8 cellular contexts compared by ENCODE assay signal in the genomic region with DNA sequence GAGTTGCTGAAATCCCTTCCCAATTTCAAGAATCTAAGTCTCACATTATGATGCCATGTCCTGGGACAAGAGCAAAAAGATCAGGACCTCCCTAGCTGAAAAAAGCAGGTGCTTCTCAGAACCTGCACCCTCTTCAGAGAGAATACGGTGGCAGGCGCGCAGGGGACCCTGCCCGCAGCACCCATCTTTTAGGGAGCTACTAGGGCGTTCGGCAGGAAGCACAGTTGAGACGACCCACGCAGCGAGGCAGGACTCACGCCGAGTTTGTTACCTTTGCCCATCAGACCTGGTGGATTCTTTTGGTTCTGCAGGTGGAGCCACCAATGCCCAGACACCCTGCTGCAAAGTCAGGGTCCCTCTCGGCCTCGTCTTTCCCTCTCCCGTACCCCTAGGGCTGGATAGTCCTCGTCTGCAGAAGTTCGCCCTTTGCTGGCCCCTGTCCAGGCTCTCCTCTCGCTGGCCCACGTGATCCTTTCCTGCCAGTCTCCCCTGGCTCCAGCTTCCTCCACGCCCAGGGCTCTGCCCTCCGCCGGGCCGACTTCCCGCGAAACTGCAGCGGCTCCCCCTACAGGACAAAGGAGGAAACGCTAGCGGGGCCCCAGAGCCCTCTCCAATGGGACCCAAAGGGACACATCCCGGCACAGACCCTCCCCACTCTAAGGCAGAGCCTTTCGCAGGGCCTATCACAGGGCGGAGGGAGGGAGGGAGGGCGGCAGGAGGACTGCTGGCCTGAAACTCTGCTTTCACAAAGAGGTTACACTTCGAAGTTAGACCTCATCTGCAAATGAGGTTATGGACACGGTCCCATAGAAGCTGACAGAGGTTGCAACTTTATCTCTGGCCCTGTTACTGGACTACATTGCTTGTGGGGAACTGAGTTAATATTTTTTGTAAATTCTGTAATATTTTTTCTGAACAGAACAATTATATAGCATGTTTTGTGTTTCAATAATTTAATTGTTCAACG. TPM values are rescaled to one million over a fixed set of nuclear protein-coding genes. Genes with fewer than 3 reads are reported as not detected.
DNase-seq lines count a peak whose midpoint lies in the region; ATAC-seq and TF ChIP-seq lines count a peak whose summit lies in the region.

No MANE protein-coding gene starts in this region.

- peak; percentile 91 for TF ChIP-seq CTCF in OCI-LY1 (IDR thresholded peaks at IDR 0.05; ENCODE audit: low read length)

- H4K20me1 ChIP-seq in OCI-LY1 (ENCODE audit: insufficient read depth, low read length), result no peaks in the 10 kb centered on the region

- H3K9me2 ChIP-seq in OCI-LY1 (ENCODE audit: low read depth, low read length), result no peaks in the 10 kb centered on the region

- H3K27ac Mint-ChIP-seq in naive B cell, result no peak overlapping the region
- H3K27ac Mint-ChIP-seq in stimulated activated naive B cell treated with anti-CD40 and anti-IgM and Interleukin-4, amounts not matched to agents 10 μg/mL and 1 μg/mL and 100 μg/mL, for 72 hours, result no peak overlapping the region

- H3K9me3 ChIP-seq in OCI-LY1 (ENCODE audit: low read length), result no peaks in the 10 kb centered on the region

- no peaks in the 10 kb centered on the region for H3F3A ChIP-seq in OCI-LY1 (ENCODE audit: insufficient read depth, low read length)

- H3K36me3 ChIP-seq in OCI-LY1 (ENCODE audit: insufficient read depth, low read length), result no peaks in the 10 kb centered on the region

- peaks cover 20% of the 10 kb centered on the region for H3K4me1 ChIP-seq in OCI-LY1 (ENCODE audit: insufficient read depth, low read length, severe bottlenecking)

- H3K9ac ChIP-seq in OCI-LY1 (ENCODE audit: low read length), result no peak overlapping the region; the same call in 1 of the 2 replicates

- peaks cover 44 to 78% (median 71%) of the 10 kb centered on the region in 3 donors for H3K27me3 Mint-ChIP-seq in naive B cell
- peaks cover 55 to 59% of the 10 kb centered on the region in 2 donors for H3K27me3 Mint-ChIP-seq in stimulated activated naive B cell treated with anti-CD40 and anti-IgM and Interleukin-4, amounts not matched to agents 10 μg/mL and 1 μg/mL and 100 μg/mL, for 72 hours

- peak overlapping the region; percentile 68 for H3K4me2 ChIP-seq in OCI-LY1 (ENCODE audit: low read length)

- H3K4me1 Mint-ChIP-seq in naive B cell, result peaks cover 0 to 5% (median 4%) of the 10 kb centered on the region in 3 donors
- peaks cover 2 to 6% of the 10 kb centered on the region in 2 donors for H3K4me1 Mint-ChIP-seq in stimulated activated naive B cell treated with anti-CD40 and anti-IgM and Interleukin-4, amounts not matched to agents 10 μg/mL and 1 μg/mL and 100 μg/mL, for 72 hours

- H3K9me3 Mint-ChIP-seq in naive B cell, result peaks cover 2 to 13% (median 3%) of the 10 kb centered on the region in 7 donors
- peaks cover 0 to 4% of the 10 kb centered on the region in 2 donors for H3K9me3 Mint-ChIP-seq in stimulated activated naive B cell treated with anti-CD40 and anti-IgM and Interleukin-4, amounts not matched to agents 10 μg/mL and 1 μg/mL and 100 μg/mL, for 72 hours

- no peaks in the 10 kb centered on the region for H3K79me2 ChIP-seq in OCI-LY1 (ENCODE audit: insufficient read depth, low read length)

- no peak overlapping the region for H3K27ac ChIP-seq in OCI-LY1 (ENCODE audit: low read depth, low read length, poor library complexity, severe bottlenecking)

- peak; percentile 59 for ATAC-seq in HG02938 (IDR thresholded peaks at IDR 0.05; ENCODE audit: unreplicated experiment)
- peak; percentile 90 for ATAC-seq in esophagus mucosa
- peak; percentile 48 to 69 for ATAC-seq in naive B cell (ENCODE audit: low read depth in 2 of 2)
- ATAC-seq in stimulated activated naive B cell treated with anti-CD40 and anti-IgM and Interleukin-4, amounts not matched to agents 10 μg/mL and 1 μg/mL and 100 μg/mL, for 72 hours (replicated peaks), result peak; percentile 85 to 89

- peak; percentile 48 for DNase-seq in GDM1 (lab: John Stamatoyannopoulos, UW)
- DNase-seq in activated T-cell treated with anti-CD3 and anti-CD28 coated beads for 1 hour (ENCODE audit: low read depth), result peak; percentile 57
- DNase-seq in naive B cell, result peak; percentile 29
- peak; percentile 53 for DNase-seq in stimulated activated naive B cell treated with anti-CD40 and anti-IgM and Interleukin-4, amounts not matched to agents 10 μg/mL and 1 μg/mL and 100 μg/mL, for 72 hours
- no peak for DNase-seq in NCI-H2107 (lab: John Stamatoyannopoulos, UW)

- no peaks in the 10 kb centered on the region for H3K36me3 Mint-ChIP-seq in naive B cell
- no peaks in the 10 kb centered on the region for H3K36me3 Mint-ChIP-seq in stimulated activated naive B cell treated with anti-CD40 and anti-IgM and Interleukin-4, amounts not matched to agents 10 μg/mL and 1 μg/mL and 100 μg/mL, for 72 hours

- H3K27me3 ChIP-seq in OCI-LY1 (ENCODE audit: insufficient read depth, low read length), result no peaks in the 10 kb centered on the region

- no peak overlapping the region for H2AFZ ChIP-seq in OCI-LY1 (ENCODE audit: low read length)

- H3K4me3 ChIP-seq in OCI-LY1 (ENCODE audit: low read depth, low read length, poor library complexity, severe bottlenecking), result peak overlapping the region; percentile 48

- H3K4me3 Mint-ChIP-seq in naive B cell, result peak overlapping the region in 1 of 8 donors; percentile 27
- peak overlapping the region; percentile 34 to 60 for H3K4me3 Mint-ChIP-seq in stimulated activated naive B cell treated with anti-CD40 and anti-IgM and Interleukin-4, amounts not matched to agents 10 μg/mL and 1 μg/mL and 100 μg/mL, for 72 hours

RNA-seq across cellular contexts. Expression of gene TMEM174, which starts 28.8 kb away (rescaled TPM):
- not detected for total RNA-seq in esophagus mucosa
- polyA plus RNA-seq in naive B cell (ENCODE audit: low read depth in 6 of 6), result not detected
